Comparison of ENCODE assay signal across 1 cellular context in the genomic region with DNA sequence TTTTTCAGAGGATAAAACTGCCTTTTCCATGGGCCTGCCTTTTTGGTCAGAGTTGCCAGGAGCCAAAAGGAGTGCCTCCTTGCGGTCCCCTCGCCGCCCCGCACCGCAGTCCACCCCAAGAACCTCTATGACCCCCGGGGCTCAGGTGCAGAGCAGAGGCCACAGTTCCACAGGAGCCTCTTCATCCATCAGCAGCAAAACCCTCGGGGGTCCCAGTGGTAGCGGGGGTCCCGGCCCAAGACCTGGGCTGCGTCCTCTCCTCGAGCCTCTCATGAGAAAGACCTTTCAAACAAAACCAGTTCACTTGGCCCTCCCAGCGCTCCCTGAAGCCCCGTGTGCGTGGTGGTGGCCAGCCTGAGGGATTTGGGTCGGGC.
TF ChIP-seq lines count a peak whose summit lies in the region.

No MANE protein-coding gene starts in this region.

TF ChIP-seq in HepG2, 621 proteins besides CTCF, POLR2A, EP300 and RAD21:
- TF ChIP-seq, protein P1, sequence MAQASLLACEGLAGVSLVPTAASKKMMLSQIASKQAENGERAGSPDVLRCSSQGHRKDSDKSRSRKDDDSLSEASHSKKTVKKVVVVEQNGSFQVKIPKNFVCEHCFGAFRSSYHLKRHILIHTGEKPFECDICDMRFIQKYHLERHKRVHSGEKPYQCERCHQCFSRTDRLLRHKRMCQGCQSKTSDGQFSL (CRISPR knock-in tag; IDR thresholded peaks at IDR 0.05), result no peak
- no peak for TF ChIP-seq TCF7 (IDR thresholded peaks at IDR 0.05; ENCODE audit: low read depth)
- no peak for TF ChIP-seq ZNF747 (CRISPR knock-in tag; IDR thresholded peaks at IDR 0.05; ENCODE audit: borderline replicate concordance)
- TF ChIP-seq ZNF333 (CRISPR knock-in tag; IDR thresholded peaks at IDR 0.05; ENCODE audit: borderline replicate concordance), result no peak
- TF ChIP-seq, protein P2, sequence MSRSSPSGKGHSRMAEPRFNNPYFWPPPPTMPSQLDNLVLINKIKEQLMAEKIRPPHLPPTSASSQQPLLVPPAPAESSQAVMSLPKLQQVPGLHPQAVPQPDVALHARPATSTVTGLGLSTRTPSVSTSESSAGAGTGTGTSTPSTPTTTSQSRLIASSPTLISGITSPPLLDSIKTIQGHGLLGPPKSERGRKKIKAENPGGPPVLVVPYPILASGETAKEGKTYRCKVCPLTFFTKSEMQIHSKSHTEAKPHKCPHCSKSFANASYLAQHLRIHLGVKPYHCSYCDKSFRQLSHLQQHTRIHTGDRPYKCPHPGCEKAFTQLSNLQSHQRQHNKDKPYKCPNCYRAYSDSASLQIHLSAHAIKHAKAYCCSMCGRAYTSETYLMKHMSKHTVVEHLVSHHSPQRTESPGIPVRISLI (CRISPR knock-in tag; IDR thresholded peaks at IDR 0.05; ENCODE audit: borderline replicate concordance), result no peak
- no peak for TF ChIP-seq SRF (IDR thresholded peaks at IDR 0.05; ENCODE audit: low read depth, low read length)
- no peak for TF ChIP-seq SMAD9 (CRISPR knock-in tag; IDR thresholded peaks at IDR 0.05)
- TF ChIP-seq, protein P3, sequence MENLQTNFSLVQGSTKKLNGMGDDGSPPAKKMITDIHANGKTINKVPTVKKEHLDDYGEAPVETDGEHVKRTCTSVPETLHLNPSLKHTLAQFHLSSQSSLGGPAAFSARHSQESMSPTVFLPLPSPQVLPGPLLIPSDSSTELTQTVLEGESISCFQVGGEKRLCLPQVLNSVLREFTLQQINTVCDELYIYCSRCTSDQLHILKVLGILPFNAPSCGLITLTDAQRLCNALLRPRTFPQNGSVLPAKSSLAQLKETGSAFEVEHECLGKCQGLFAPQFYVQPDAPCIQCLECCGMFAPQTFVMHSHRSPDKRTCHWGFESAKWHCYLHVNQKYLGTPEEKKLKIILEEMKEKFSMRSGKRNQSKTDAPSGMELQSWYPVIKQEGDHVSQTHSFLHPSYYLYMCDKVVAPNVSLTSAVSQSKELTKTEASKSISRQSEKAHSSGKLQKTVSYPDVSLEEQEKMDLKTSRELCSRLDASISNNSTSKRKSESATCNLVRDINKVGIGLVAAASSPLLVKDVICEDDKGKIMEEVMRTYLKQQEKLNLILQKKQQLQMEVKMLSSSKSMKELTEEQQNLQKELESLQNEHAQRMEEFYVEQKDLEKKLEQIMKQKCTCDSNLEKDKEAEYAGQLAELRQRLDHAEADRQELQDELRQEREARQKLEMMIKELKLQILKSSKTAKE (CRISPR knock-in tag; IDR thresholded peaks at IDR 0.05; ENCODE audit: borderline replicate concordance), result no peak
- no peak for TF ChIP-seq HDAC2 (CRISPR knock-in tag; IDR thresholded peaks at IDR 0.05)
